ENCODE assay signal across 31 cellular contexts in the genomic region with DNA sequence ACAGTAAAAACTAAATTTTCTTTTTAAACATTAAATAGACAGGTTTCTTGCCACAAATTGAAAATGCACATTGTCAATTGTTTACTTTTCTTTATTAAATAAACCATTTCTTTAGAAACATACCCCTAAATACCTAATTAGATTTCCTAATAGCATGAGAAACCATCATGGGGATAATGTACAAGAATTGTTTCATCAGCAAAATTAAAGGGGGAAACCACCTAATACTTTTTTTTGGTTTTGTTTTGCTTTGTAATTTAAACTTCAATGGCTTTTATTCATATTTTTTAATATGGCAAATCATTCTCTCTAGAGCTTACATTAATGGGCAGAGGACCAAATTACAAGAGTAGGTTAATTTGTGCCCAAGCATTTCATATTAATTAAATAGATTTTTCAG.
"Had no signal": no experiment of that assay in that cellular context is flagged by ENCODE, and none has a peak within 500 bp of the region (broad histone marks: within the 10 kb centered on the region; RNA-seq: fewer than 3 reads in every experiment).

No MANE protein-coding gene starts in this region.

- H3K4me1 ChIP-seq: neural progenitor cell, parathyroid adenoma, psoas muscle, spleen, suprapubic skin, testis, tibial artery, transverse colon, upper lobe of right lung, uterus had no signal

- H3K4me2 ChIP-seq: neural progenitor cell, smooth muscle cell had no signal

- H3K79me2 ChIP-seq: parathyroid adenoma had no signal

- H3K4me1 Mint-ChIP-seq: natural killer cell; nephron; neural progenitor cell; stimulated activated memory B cell treated with anti-CD40 and anti-IgM and Interleukin-4, amounts not matched to agents 10 μg/mL and 1 μg/mL and 100 μg/mL, for 72 hours; stimulated activated naive CD8-positive, alpha-beta T cell treated with anti-CD3 and anti-CD28 coated beads, Interleukin-15, amount 100 ng/mL, for 72 hours had no signal

- H3K9me3 ChIP-seq: ovary, psoas muscle, suprapubic skin, testis, tibial artery, transverse colon, upper lobe of right lung, uterus had no signal

- H3K4me3 Mint-ChIP-seq: natural killer cell; nephron; neural progenitor cell; stimulated activated memory B cell treated with anti-CD40 and anti-IgM and Interleukin-4, amounts not matched to agents 10 μg/mL and 1 μg/mL and 100 μg/mL, for 72 hours; stimulated activated naive CD8-positive, alpha-beta T cell treated with anti-CD3 and anti-CD28 coated beads, Interleukin-15, amount 100 ng/mL, for 72 hours; type B pancreatic cell had no signal

- H3K9ac ChIP-seq: neural progenitor cell, parathyroid adenoma had no signal

- H3K27ac ChIP-seq: neural progenitor cell, ovary, parathyroid adenoma, psoas muscle, skin epidermis, spleen, suprapubic skin, testis, tibial artery, transverse colon, upper lobe of right lung, uterus had no signal

- DNase-seq: natural killer cell; occipital lobe; ovary; posterior cingulate gyrus; psoas muscle; right cardiac atrium; spleen; stimulated activated CD4-positive, alpha-beta T cell treated with anti-CD3 and anti-CD28 coated beads, Interleukin-12 subunit alpha, Interleukin-12 subunit beta, amount 100 ng/mL, for 4 hours; stimulated activated CD4-positive, alpha-beta T cell treated with anti-CD3 and anti-CD28 coated beads, Interleukin-1b, Interleukin-23, amount 100 ng/mL, for 48 hours; stimulated activated CD4-positive, alpha-beta T cell treated with anti-CD3 and anti-CD28 coated beads, Interleukin-4, amount 100 ng/mL, for 1 hour; stimulated activated CD4-positive, alpha-beta T cell treated with anti-CD3 and anti-CD28 coated beads, Interleukin-4, amount 100 ng/mL, for 4 hours; stimulated activated CD8-positive, alpha-beta memory T cell treated with anti-CD3 and anti-CD28 coated beads, Interleukin-4, amount 100 ng/mL, for 48 hours; stimulated activated naive CD4-positive, alpha-beta T cell; stimulated activated naive CD8-positive, alpha-beta T cell treated with anti-CD3 and anti-CD28 coated beads, Interleukin-15, amount 100 ng/mL, for 72 hours; stimulated activated naive CD8-positive, alpha-beta T cell treated with anti-CD3 and anti-CD28 coated beads, Interleukin-15, Interleukin-2, amounts not matched to agents 100 U/mL and 50 U/mL, for 24 hours; substantia nigra; testis; tibial artery; transverse colon; upper lobe of right lung; uterus had no signal

- H2AFZ ChIP-seq: neural progenitor cell, parathyroid adenoma had no signal

- H3K36me3 ChIP-seq: neural progenitor cell, ovary, spleen, suprapubic skin, tibial artery, transverse colon, upper lobe of right lung, uterus had no signal

- H3K4me3 ChIP-seq: neural progenitor cell, ovary, psoas muscle, skin epidermis, smooth muscle cell, spleen, suprapubic skin, testis, tibial artery, transverse colon, upper lobe of right lung, uterus had no signal

- H3K27me3 ChIP-seq: neural progenitor cell, ovary, spleen, suprapubic skin, testis, tibial artery, transverse colon, upper lobe of right lung, uterus had no signal

- H3K36me3 Mint-ChIP-seq: natural killer cell; neural progenitor cell; stimulated activated memory B cell treated with anti-CD40 and anti-IgM and Interleukin-4, amounts not matched to agents 10 μg/mL and 1 μg/mL and 100 μg/mL, for 72 hours; type B pancreatic cell had no signal

- H3K27ac Mint-ChIP-seq: natural killer cell; nephron; neural progenitor cell; progenitor cell of endocrine pancreas; stimulated activated memory B cell treated with anti-CD40 and anti-IgM and Interleukin-4, amounts not matched to agents 10 μg/mL and 1 μg/mL and 100 μg/mL, for 72 hours; stimulated activated naive CD8-positive, alpha-beta T cell treated with anti-CD3 and anti-CD28 coated beads, Interleukin-15, amount 100 ng/mL, for 72 hours; type B pancreatic cell had no signal

- H3K9me3 Mint-ChIP-seq: neural progenitor cell, type B pancreatic cell had no signal

- H3K27me3 Mint-ChIP-seq: progenitor cell of endocrine pancreas; stimulated activated memory B cell treated with anti-CD40 and anti-IgM and Interleukin-4, amounts not matched to agents 10 μg/mL and 1 μg/mL and 100 μg/mL, for 72 hours; stimulated activated naive CD8-positive, alpha-beta T cell treated with anti-CD3 and anti-CD28 coated beads, Interleukin-15, amount 100 ng/mL, for 72 hours; type B pancreatic cell had no signal

- ATAC-seq: natural killer cell; psoas muscle; right cardiac atrium; sciatic nerve; stimulated activated memory B cell treated with anti-CD40 and anti-IgM and Interleukin-4, amounts not matched to agents 10 μg/mL and 1 μg/mL and 100 μg/mL, for 72 hours; stimulated activated naive CD8-positive, alpha-beta T cell treated with anti-CD3 and anti-CD28 coated beads, Interleukin-15, amount 100 ng/mL, for 72 hours; stimulated activated naive CD8-positive, alpha-beta T cell treated with anti-CD3 and anti-CD28 coated beads, Interleukin-15, Interleukin-2, amounts not matched to agents 100 U/mL and 50 U/mL, for 24 hours; upper lobe of right lung had no signal
